1 cellular context compared by ENCODE assay signal in the genomic region with DNA sequence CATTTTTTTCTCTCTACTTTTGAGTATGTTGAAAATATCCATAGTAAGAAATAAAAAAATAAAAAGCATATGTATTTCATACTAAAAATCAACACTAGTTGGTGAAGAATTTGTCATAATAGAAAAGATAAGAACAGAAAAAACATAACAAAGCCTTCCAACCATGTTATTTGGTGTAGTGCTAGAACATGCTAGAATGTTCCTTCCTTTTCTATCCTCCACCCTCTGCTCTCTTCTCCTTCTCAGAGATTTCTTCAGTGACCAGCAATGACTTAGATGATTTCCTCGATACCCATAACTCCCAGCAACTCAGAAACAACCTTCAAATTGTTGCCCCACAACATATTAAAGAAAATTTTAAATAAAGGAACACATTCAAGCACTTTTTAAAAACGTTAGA.
TF ChIP-seq lines count a peak whose summit lies in the region.

No MANE protein-coding gene starts in this region.

TF ChIP-seq in SK-N-SH, 30 proteins besides CTCF, POLR2A, EP300 and RAD21 (continued from another document):
- no peak for TF ChIP-seq GABPA (IDR thresholded peaks at IDR 0.05; ENCODE audit: low read depth)
- no peak for TF ChIP-seq RXRA (IDR thresholded peaks at IDR 0.05; ENCODE audit: borderline replicate concordance, low read depth)
- TF ChIP-seq SMC3 (IDR thresholded peaks at IDR 0.05; ENCODE audit: low read depth, low read length) = no peak
- no peak for TF ChIP-seq RCOR1 (IDR thresholded peaks at IDR 0.05; ENCODE audit: low read length)
- TF ChIP-seq GATA2 (CRISPR knock-in tag; IDR thresholded peaks at IDR 0.05) = no peak
- TF ChIP-seq FOXJ3 (CRISPR knock-in tag; IDR thresholded peaks at IDR 0.05) = no peak
- TF ChIP-seq TAF1 (IDR thresholded peaks at IDR 0.05; ENCODE audit: borderline replicate concordance, low read depth, low read length) = no peak
- no peak for TF ChIP-seq MXI1 (IDR thresholded peaks at IDR 0.05; ENCODE audit: low read depth, low read length)
- TF ChIP-seq FOXM1 (IDR thresholded peaks at IDR 0.05; ENCODE audit: low read depth) = no peak
- no peak for TF ChIP-seq MEF2A (IDR thresholded peaks at IDR 0.05; ENCODE audit: borderline replicate concordance, low read depth)
- TF ChIP-seq ZBTB33 (IDR thresholded peaks at IDR 0.05; ENCODE audit: borderline replicate concordance, low read depth) = no peak
- no peak for TF ChIP-seq RFX5 (IDR thresholded peaks at IDR 0.05; ENCODE audit: low read length)
- no peak for TF ChIP-seq MAX (IDR thresholded peaks at IDR 0.05; ENCODE audit: low read depth)
- no peak for TF ChIP-seq NFIC (IDR thresholded peaks at IDR 0.05; ENCODE audit: borderline replicate concordance)
TF ChIP-seq in SK-N-SH: peak in this region for 0.
